2 cellular contexts compared by ENCODE assay signal in genomic region chr16:27320261-27321012, GRCh38.
TF ChIP-seq lines count a peak whose summit lies in the region.

No MANE protein-coding gene starts in this region.

TF ChIP-seq in liver, 16 proteins besides CTCF, POLR2A, EP300 and RAD21:
- TF ChIP-seq ATF3 (IDR thresholded peaks at IDR 0.05) (no peak), ZBTB33 (IDR thresholded peaks at IDR 0.05) (no peak), FOXA1 (IDR thresholded peaks at IDR 0.05) (no peak), FOXA2 (IDR thresholded peaks at IDR 0.05) (no peak), TAF1 (conservative IDR thresholded peaks at IDR 0.05) (no peak), YY1 (IDR thresholded peaks at IDR 0.05) (no peak), GABPA (IDR thresholded peaks at IDR 0.05 in 1 of 2, conservative IDR thresholded peaks at IDR 0.05 in 1 of 2) (no peak), REST (IDR thresholded peaks at IDR 0.05) (no peak), MAX (IDR thresholded peaks at IDR 0.05) (no peak), JUND (IDR thresholded peaks at IDR 0.05) (no peak), HNF4A (conservative IDR thresholded peaks at IDR 0.05) (no peak), EGR1 (IDR thresholded peaks at IDR 0.05; ENCODE audit: low read depth in 2 of 2) (no peak), SP1 (IDR thresholded peaks at IDR 0.05) (no peak), NR2F2 (IDR thresholded peaks at IDR 0.05) (no peak), HNF4G (IDR thresholded peaks at IDR 0.05) (no peak), RXRA (IDR thresholded peaks at IDR 0.05) (no peak)

TF ChIP-seq in HepG2, 621 proteins besides CTCF, POLR2A, EP300 and RAD21:
- TF ChIP-seq ZNF670 (CRISPR knock-in tag; IDR thresholded peaks at IDR 0.05; ENCODE audit: borderline replicate concordance) = no peak
- no peak for TF ChIP-seq TEAD2 (CRISPR knock-in tag; IDR thresholded peaks at IDR 0.05)
- no peak for TF ChIP-seq CREB3 (CRISPR knock-in tag; IDR thresholded peaks at IDR 0.05)
- TF ChIP-seq ZNF773 (CRISPR knock-in tag; IDR thresholded peaks at IDR 0.05; ENCODE audit: borderline replicate concordance) = no peak
- no peak for TF ChIP-seq CERS6 (CRISPR knock-in tag; IDR thresholded peaks at IDR 0.05)
- TF ChIP-seq MIER2 (CRISPR knock-in tag; IDR thresholded peaks at IDR 0.05) = no peak
- no peak for TF ChIP-seq PLRG1 (conservative IDR thresholded peaks at IDR 0.05)
- TF ChIP-seq NR3C1 (CRISPR knock-in tag; IDR thresholded peaks at IDR 0.05) = no peak
- no peak for TF ChIP-seq ARID3A (IDR thresholded peaks at IDR 0.05; ENCODE audit: low read depth, low read length)
- TF ChIP-seq PITX1 (CRISPR knock-in tag; IDR thresholded peaks at IDR 0.05) = no peak
- TF ChIP-seq ZNF34 (CRISPR knock-in tag; IDR thresholded peaks at IDR 0.05; ENCODE audit: borderline replicate concordance) = no peak
- no peak for TF ChIP-seq REXO4 (CRISPR knock-in tag; IDR thresholded peaks at IDR 0.05; ENCODE audit: borderline replicate concordance)
- TF ChIP-seq PRDM10 (CRISPR knock-in tag; IDR thresholded peaks at IDR 0.05; ENCODE audit: low read depth) = no peak
- no peak for TF ChIP-seq NPAS2 (CRISPR knock-in tag; IDR thresholded peaks at IDR 0.05; ENCODE audit: borderline replicate concordance)
- TF ChIP-seq ZUFSP (CRISPR knock-in tag; IDR thresholded peaks at IDR 0.05; ENCODE audit: borderline replicate concordance) = no peak
- no peak for TF ChIP-seq ONECUT2 (CRISPR knock-in tag; IDR thresholded peaks at IDR 0.05)
- no peak for TF ChIP-seq PAX8 (CRISPR knock-in tag; IDR thresholded peaks at IDR 0.05; ENCODE audit: borderline replicate concordance)
- TF ChIP-seq KLF13 (CRISPR knock-in tag; IDR thresholded peaks at IDR 0.05) = no peak
- TF ChIP-seq ZBTB14 (CRISPR knock-in tag; IDR thresholded peaks at IDR 0.05) = no peak
TF ChIP-seq in HepG2: peak in this region for 0.
